In the genomic region with DNA sequence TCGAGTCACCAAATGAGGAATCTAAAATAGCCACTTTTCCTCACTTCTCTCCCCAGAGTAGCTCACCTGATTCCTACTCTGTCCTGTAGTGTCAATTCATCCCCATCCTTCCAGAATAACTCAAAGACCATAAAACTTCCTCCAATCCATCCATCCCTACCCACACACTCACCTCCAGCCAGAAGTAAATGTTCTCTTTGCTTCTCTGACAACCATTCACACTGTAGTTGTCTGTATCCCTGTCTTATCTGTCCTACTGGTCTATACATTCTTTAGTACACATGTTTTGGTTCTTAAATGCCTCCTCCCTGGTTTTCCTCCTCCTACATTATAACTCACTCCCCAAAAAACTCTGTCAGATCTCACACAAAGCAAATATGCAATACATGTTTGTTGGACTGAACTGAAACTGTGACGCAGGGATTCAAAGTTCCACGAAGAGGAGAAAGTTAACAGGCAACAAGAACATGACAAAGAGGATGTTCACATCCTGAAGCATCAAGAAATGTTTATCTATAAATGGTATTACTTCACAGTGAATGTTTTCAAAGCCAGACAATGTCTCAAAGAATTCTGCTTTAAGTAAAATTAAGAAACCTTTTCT, we compare ENCODE assay signal across 11 cellular contexts. TPM values are rescaled to one million over a fixed set of nuclear protein-coding genes. Genes with fewer than 3 reads are reported as not detected.
DNase-seq lines count a peak whose midpoint lies in the region; ATAC-seq, FAIRE-seq and TF ChIP-seq lines count a peak whose summit lies in the region.
"Had no signal": no experiment of that assay in that cellular context is flagged by ENCODE, and none has a peak within 500 bp of the region (broad histone marks: within the 10 kb centered on the region; RNA-seq: fewer than 3 reads in every experiment).

No MANE protein-coding gene starts in this region.

- H3K4me3 Mint-ChIP-seq in activated naive CD4-positive, alpha-beta T cell treated with anti-CD3 and anti-CD28 coated beads, Interleukin-2, amount 10 ng/mL, durations not matched to agents 7 days and 5 days = no peak overlapping the region
- no peak overlapping the region for H3K4me3 Mint-ChIP-seq in astrocyte (ENCODE audit: unreplicated experiment)
- H3K4me3 Mint-ChIP-seq: CD8-positive, alpha-beta T cell had no signal

- no peaks in the 10 kb centered on the region for H3K9me3 Mint-ChIP-seq in activated naive CD4-positive, alpha-beta T cell treated with anti-CD3 and anti-CD28 coated beads, Interleukin-2, amount 50 U/mL, for 72 hours
- H3K9me3 Mint-ChIP-seq in activated naive CD4-positive, alpha-beta T cell treated with anti-CD3 and anti-CD28 coated beads, Interleukin-2, amount 10 ng/mL, durations not matched to agents 7 days and 5 days = no peaks in the 10 kb centered on the region
- H3K9me3 Mint-ChIP-seq in astrocyte (ENCODE audit: unreplicated experiment) = no peaks in the 10 kb centered on the region
- H3K9me3 Mint-ChIP-seq: CD8-positive, alpha-beta T cell had no signal

- peaks cover 93% of the 10 kb centered on the region for H3K79me2 ChIP-seq in astrocyte (ENCODE audit: insufficient read depth, low read length)

- WGBS in upper lobe of left lung, 2 donors = 24 to 36% methylated on average over 3 of the region's 3 CpGs

- H3K27ac ChIP-seq in astrocyte (ENCODE audit: low read depth, low read length) = peak overlapping the region; percentile 43
- H3K27ac ChIP-seq in left lung = peak overlapping the region; percentile 20 to 59
- peak overlapping the region; percentile 45 to 76 (median 58) for H3K27ac ChIP-seq in upper lobe of left lung

- TF ChIP-seq CTCF in astrocyte (IDR thresholded peaks at IDR 0.05; ENCODE audit: insufficient read depth, low read depth, low read length) = no peak
- no peak for TF ChIP-seq CTCF in left lung (IDR thresholded peaks at IDR 0.05)
- no peak for TF ChIP-seq CTCF in upper lobe of left lung (IDR thresholded peaks at IDR 0.05)

- no peak overlapping the region for H2AFZ ChIP-seq in astrocyte (ENCODE audit: low read depth, low read length)

- H3K27me3 Mint-ChIP-seq in activated naive CD4-positive, alpha-beta T cell treated with anti-CD3 and anti-CD28 coated beads, Interleukin-2, amount 10 ng/mL, durations not matched to agents 7 days and 5 days = no peaks in the 10 kb centered on the region
- no peaks in the 10 kb centered on the region for H3K27me3 Mint-ChIP-seq in astrocyte (ENCODE audit: low read depth, unreplicated experiment)

- no peak for TF ChIP-seq POLR2A in upper lobe of left lung (IDR thresholded peaks at IDR 0.05)

- no peak overlapping the region for H3K4me3 ChIP-seq in astrocyte (ENCODE audit: insufficient read depth, low read depth, low read length)
- no peak overlapping the region for H3K4me3 ChIP-seq in left lung
- no peak overlapping the region for H3K4me3 ChIP-seq in upper lobe of left lung

- H3K4me1 ChIP-seq in astrocyte (ENCODE audit: insufficient read depth, low read length) = peaks cover 20% of the 10 kb centered on the region
- peaks cover 32 to 96% of the 10 kb centered on the region in 2 donors for H3K4me1 ChIP-seq in left lung
- peaks cover 58 to 89% (median 67%) of the 10 kb centered on the region in 4 donors for H3K4me1 ChIP-seq in upper lobe of left lung

- peaks cover 63% of the 10 kb centered on the region for H4K20me1 ChIP-seq in astrocyte (ENCODE audit: insufficient read depth, low read length)

- no peaks in the 10 kb centered on the region for H3K36me3 ChIP-seq in astrocyte (ENCODE audit: insufficient read depth, low read length)
- H3K36me3 ChIP-seq in left lung = no peaks in the 10 kb centered on the region
- no peaks in the 10 kb centered on the region for H3K36me3 ChIP-seq in upper lobe of left lung

- H3K27ac Mint-ChIP-seq in activated naive CD4-positive, alpha-beta T cell treated with anti-CD3 and anti-CD28 coated beads, Interleukin-2, amount 50 U/mL, for 72 hours = no peak overlapping the region
- no peak overlapping the region for H3K27ac Mint-ChIP-seq in activated naive CD4-positive, alpha-beta T cell treated with anti-CD3 and anti-CD28 coated beads, Interleukin-2, amount 10 ng/mL, durations not matched to agents 7 days and 5 days
- H3K27ac Mint-ChIP-seq in astrocyte (ENCODE audit: unreplicated experiment) = no peak overlapping the region
- H3K27ac Mint-ChIP-seq: CD8-positive, alpha-beta T cell had no signal

- ATAC-seq in activated naive CD4-positive, alpha-beta T cell treated with anti-CD3 and anti-CD28 coated beads, Interleukin-2, amount 50 U/mL, for 72 hours = peak; percentile 4 to 9
- ATAC-seq in left lung = no peak
- ATAC-seq in upper lobe of left lung (ENCODE audit: low FRiP score in 2 of 2) = no peak
- ATAC-seq in GM19035 (IDR thresholded peaks at IDR 0.05; ENCODE audit: unreplicated experiment) = no peak
- no peak for ATAC-seq in HG03097 (IDR thresholded peaks at IDR 0.05; ENCODE audit: low FRiP score, unreplicated experiment)
- ATAC-seq: CD8-positive, alpha-beta T cell had no signal

- DNase-seq in activated naive CD4-positive, alpha-beta T cell treated with anti-CD3 and anti-CD28 coated beads, Interleukin-2, amount 50 U/mL, for 72 hours (ENCODE audit: low spot score in 2 of 2) = no peak
- DNase-seq in activated naive CD4-positive, alpha-beta T cell treated with anti-CD3 and anti-CD28 coated beads, Interleukin-2, amount 10 ng/mL, durations not matched to agents 7 days and 5 days = no peak
- peak; percentile 61 for DNase-seq in astrocyte (ENCODE audit: low read depth)
- no peak for DNase-seq in left lung
- no peak for DNase-seq in upper lobe of left lung
- no peak for DNase-seq in SW 1271 (lab: John Stamatoyannopoulos, UW)
- DNase-seq: CD8-positive, alpha-beta T cell; central memory CD4-positive, alpha-beta T cell had no signal

- FAIRE-seq in astrocyte (lab: Jason Lieb, UNC) = no peak
- FAIRE-seq: islet of Langerhans had no signal

- peak overlapping the region; percentile 49 for H3K9ac ChIP-seq in astrocyte (ENCODE audit: low read length)

- peak overlapping the region; percentile 69 for H3K4me2 ChIP-seq in astrocyte (ENCODE audit: low read length)

- H3K4me1 Mint-ChIP-seq in activated naive CD4-positive, alpha-beta T cell treated with anti-CD3 and anti-CD28 coated beads, Interleukin-2, amount 10 ng/mL, durations not matched to agents 7 days and 5 days = peaks cover 21% of the 10 kb centered on the region
- peaks cover 13% of the 10 kb centered on the region for H3K4me1 Mint-ChIP-seq in astrocyte (ENCODE audit: low read depth, unreplicated experiment)

- CTCF ChIA-PET in activated naive CD4-positive, alpha-beta T cell treated with anti-CD3 and anti-CD28 coated beads, Interleukin-2, amount 10 ng/mL, durations not matched to agents 7 days and 5 days (lab: Charles Lee) = no interaction called here

- no peaks in the 10 kb centered on the region for H3K36me3 Mint-ChIP-seq in activated naive CD4-positive, alpha-beta T cell treated with anti-CD3 and anti-CD28 coated beads, Interleukin-2, amount 50 U/mL, for 72 hours
- no peaks in the 10 kb centered on the region for H3K36me3 Mint-ChIP-seq in activated naive CD4-positive, alpha-beta T cell treated with anti-CD3 and anti-CD28 coated beads, Interleukin-2, amount 10 ng/mL, durations not matched to agents 7 days and 5 days
- H3K36me3 Mint-ChIP-seq in astrocyte (ENCODE audit: low read depth, unreplicated experiment) = no peaks in the 10 kb centered on the region
- H3K36me3 Mint-ChIP-seq: CD8-positive, alpha-beta T cell had no signal

- intact Hi-C loops in left lung (cut with DNase I) = no loop called here

- TF ChIP-seq EP300 in upper lobe of left lung (IDR thresholded peaks at IDR 0.05) = no peak

- H3K9me3 ChIP-seq in astrocyte (ENCODE audit: insufficient read depth, low read depth, low read length) (no peaks in the 10 kb centered on the region), left lung (no peaks in the 10 kb centered on the region), upper lobe of left lung (no peaks in the 10 kb centered on the region)

- H3K27me3 ChIP-seq in astrocyte (ENCODE audit: insufficient read depth, low read length) = no peaks in the 10 kb centered on the region
- H3K27me3 ChIP-seq in left lung = no peaks in the 10 kb centered on the region
- no peaks in the 10 kb centered on the region for H3K27me3 ChIP-seq in upper lobe of left lung

RNA-seq across cellular contexts. Expression of a gene that starts 11.0 kb away (rescaled TPM):
- 10 to 100 TPM; 21.9 to 57.1 TPM for total RNA-seq in activated naive CD4-positive, alpha-beta T cell treated with anti-CD3 and anti-CD28 coated beads, Interleukin-2, amount 50 U/mL, for 72 hours
- total RNA-seq in astrocyte (42.3 and 46.6 TPM in 2 replicates), left lung (10 to 100 TPM; 54.2 to 58.2 TPM), upper lobe of left lung (10 to 100 TPM; 43.0 to 77.5 (median 61.8) TPM)

Comparison
In these comparisons a context has a peak if more than half of its experiments do, and no peak if none do; other contexts are left out.
1. ATAC-seq: peak in activated naive CD4-positive, alpha-beta T cell treated with anti-CD3 and anti-CD28 coated beads, Interleukin-2, amount 50 U/mL, for 72 hours (2 of 2); none in left lung (single experiment), upper lobe of left lung (0 of 2), GM19035 (single experiment) and HG03097 (single experiment).
2. Peak in every context shown above with its lines, with median percentiles within 50 percentile points of each other: H3K27ac ChIP-seq.